9 cellular contexts compared by ENCODE assay signal in genomic region chr1:4655674-4656532, GRCh38. TPM values are rescaled to one million over a fixed set of nuclear protein-coding genes. Genes with fewer than 3 reads are reported as not detected.
A peak's percentile ranks its signal among the peaks of the same experiment; 100 is the strongest.
DNase-seq lines count a peak whose midpoint lies in the region; ATAC-seq and TF ChIP-seq lines count a peak whose summit lies in the region.
"Had no signal": no experiment of that assay in that cellular context is flagged by ENCODE, and none has a peak within 500 bp of the region (broad histone marks: within the 10 kb centered on the region; RNA-seq: fewer than 3 reads in every experiment).

No MANE protein-coding gene starts in this region.

- peak overlapping the region in 6 of 7 experiments; percentile 13 to 42 (median 24) for H3K4me3 ChIP-seq in skin epidermis

- no peak overlapping the region for H3K4me3 Mint-ChIP-seq in HFFc6
- H3K4me3 Mint-ChIP-seq in activated naive CD8-positive, alpha-beta T cell treated with anti-CD3 and anti-CD28 coated beads, Interleukin-2, amount 10 ng/mL, durations not matched to agents 7 days and 5 days: no peak overlapping the region

- peak; percentile 57 for TF ChIP-seq CTCF in HFFc6 (IDR thresholded peaks at IDR 0.05)

- POLR2A ChIA-PET in activated naive CD8-positive, alpha-beta T cell treated with anti-CD3 and anti-CD28 coated beads, Interleukin-2, amount 10 ng/mL, durations not matched to agents 7 days and 5 days (lab: Charles Lee): no interaction called here

- no peaks in the 10 kb centered on the region for H3K36me3 Mint-ChIP-seq in HFFc6 (ENCODE audit: low read depth)
- H3K36me3 Mint-ChIP-seq in activated naive CD8-positive, alpha-beta T cell treated with anti-CD3 and anti-CD28 coated beads, Interleukin-2, amount 10 ng/mL, durations not matched to agents 7 days and 5 days: no peaks in the 10 kb centered on the region

- H3K27ac Mint-ChIP-seq in HFFc6: no peak overlapping the region
- H3K27ac Mint-ChIP-seq in activated naive CD8-positive, alpha-beta T cell treated with anti-CD3 and anti-CD28 coated beads, Interleukin-2, amount 10 ng/mL, durations not matched to agents 7 days and 5 days: no peak overlapping the region

- peaks cover 14% of the 10 kb centered on the region for H3K27me3 Mint-ChIP-seq in HFFc6 (ENCODE audit: insufficient read depth)
- H3K27me3 Mint-ChIP-seq in activated naive CD8-positive, alpha-beta T cell treated with anti-CD3 and anti-CD28 coated beads, Interleukin-2, amount 10 ng/mL, durations not matched to agents 7 days and 5 days: peaks cover 44% of the 10 kb centered on the region

- H3K9me3 Mint-ChIP-seq in HFFc6: peaks cover 11% of the 10 kb centered on the region; the same call in 1 of the 2 replicates
- no peaks in the 10 kb centered on the region for H3K9me3 Mint-ChIP-seq in activated naive CD8-positive, alpha-beta T cell treated with anti-CD3 and anti-CD28 coated beads, Interleukin-2, amount 10 ng/mL, durations not matched to agents 7 days and 5 days

- ATAC-seq in activated naive CD8-positive, alpha-beta T cell treated with anti-CD3 and anti-CD28 coated beads, Interleukin-2, amount 10 ng/mL, durations not matched to agents 7 days and 5 days (ENCODE audit: low read depth): no peak
- ATAC-seq in HG02938 (IDR thresholded peaks at IDR 0.05; ENCODE audit: unreplicated experiment): no peak
- no peak for ATAC-seq in GM21529 (IDR thresholded peaks at IDR 0.05; ENCODE audit: unreplicated experiment)

- no peak overlapping the region for H3K27ac ChIP-seq in skin epidermis

- no peaks in the 10 kb centered on the region for H3K4me1 Mint-ChIP-seq in HFFc6 (ENCODE audit: low read depth)
- peaks cover 4% of the 10 kb centered on the region for H3K4me1 Mint-ChIP-seq in activated naive CD8-positive, alpha-beta T cell treated with anti-CD3 and anti-CD28 coated beads, Interleukin-2, amount 10 ng/mL, durations not matched to agents 7 days and 5 days

- DNase-seq in COLO829 (ENCODE audit: low spot score) (peak; percentile 13), HFFc6 (no peak), hippocampal formation (lab: John Stamatoyannopoulos, UW) (peak; percentile 84 to 92)
- peak; percentile 34 for DNase-seq in activated naive CD8-positive, alpha-beta T cell treated with anti-CD3 and anti-CD28 coated beads, Interleukin-2, amount 10 ng/mL, durations not matched to agents 7 days and 5 days
- no peak for DNase-seq in central memory CD4-positive, alpha-beta T cell

RNA-seq across cellular contexts. Expression of gene AJAP1, which starts 1.5 kb away (rescaled TPM):
- not detected for total RNA-seq in HFFc6 (2021; fragmentation: NEBNext Ultra II Directional; extraction: Animal tissue kit (Norgen Biotek cat#: 25700))
- not detected for total RNA-seq in activated naive CD8-positive, alpha-beta T cell treated with anti-CD3 and anti-CD28 coated beads, Interleukin-2, amount 10 ng/mL, durations not matched to agents 7 days and 5 days
- total RNA-seq: myocyte had no signal

Comparison
In these comparisons a context has a peak if more than half of its experiments do, and no peak if none do; other contexts are left out.
1. DNase-seq: peak in COLO829 (single experiment), activated naive CD8-positive, alpha-beta T cell treated with anti-CD3 and anti-CD28 coated beads, Interleukin-2, amount 10 ng/mL, durations not matched to agents 7 days and 5 days (single experiment) and hippocampal formation (2 of 2); none in HFFc6 (single experiment) and central memory CD4-positive, alpha-beta T cell (single experiment).